1 cellular context compared by ENCODE assay signal in genomic region chrX:71181910-71182799, GRCh38.
A peak's percentile ranks its signal among the peaks of the same experiment; 100 is the strongest.
TF ChIP-seq lines count a peak whose summit lies in the region.

No MANE protein-coding gene starts in this region.

TF ChIP-seq in HepG2, 621 proteins besides CTCF, POLR2A, EP300 and RAD21 (continued from another document and continues in another):
- no peak for TF ChIP-seq ARHGAP35 (CRISPR knock-in tag; IDR thresholded peaks at IDR 0.05; ENCODE audit: borderline replicate concordance)
- no peak for TF ChIP-seq ZNF143 (CRISPR knock-in tag; IDR thresholded peaks at IDR 0.05)
- no peak for TF ChIP-seq ADNP (CRISPR knock-in tag; IDR thresholded peaks at IDR 0.05)
- no peak for TF ChIP-seq ZNF225 (CRISPR knock-in tag; IDR thresholded peaks at IDR 0.05)
- no peak for TF ChIP-seq ZNF841 (CRISPR knock-in tag; IDR thresholded peaks at IDR 0.05; ENCODE audit: borderline replicate concordance)
- TF ChIP-seq FLYWCH1 (CRISPR knock-in tag; IDR thresholded peaks at IDR 0.05), result no peak
- TF ChIP-seq BCL6 (CRISPR knock-in tag; IDR thresholded peaks at IDR 0.05), result no peak
- TF ChIP-seq, protein P1, sequence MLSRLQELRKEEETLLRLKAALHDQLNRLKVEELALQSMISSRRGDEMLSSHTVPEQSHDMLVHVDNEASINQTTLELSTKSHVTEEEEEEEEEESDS (CRISPR knock-in tag; IDR thresholded peaks at IDR 0.05; ENCODE audit: borderline replicate concordance), result no peak
- TF ChIP-seq ZNF775 (CRISPR knock-in tag; IDR thresholded peaks at IDR 0.05; ENCODE audit: borderline replicate concordance), result no peak
- no peak for TF ChIP-seq KDM1A (CRISPR knock-in tag; IDR thresholded peaks at IDR 0.05)
- TF ChIP-seq ZNF564 (CRISPR knock-in tag; IDR thresholded peaks at IDR 0.05), result no peak
- TF ChIP-seq CREB1 (IDR thresholded peaks at IDR 0.05), result peak; percentile 59
- TF ChIP-seq CREB1 (CRISPR knock-in tag; IDR thresholded peaks at IDR 0.05), result 0 out of 2 replicates have a peak, but pooled peaks have one; percentile 20
- 0 out of 2 replicates have a peak, but pooled peaks have one; percentile 35 for TF ChIP-seq MAFF (IDR thresholded peaks at IDR 0.05; ENCODE audit: low read depth, low read length)
- no peak for TF ChIP-seq ZNF484 (CRISPR knock-in tag; IDR thresholded peaks at IDR 0.05; ENCODE audit: borderline replicate concordance, low read depth)
- TF ChIP-seq ZNF296 (CRISPR knock-in tag; conservative IDR thresholded peaks at IDR 0.05), result no peak
- TF ChIP-seq TFDP2 (CRISPR knock-in tag; IDR thresholded peaks at IDR 0.05), result peak; percentile 87
- TF ChIP-seq ZNF550 (CRISPR knock-in tag; IDR thresholded peaks at IDR 0.05; ENCODE audit: borderline replicate concordance), result no peak
- no peak for TF ChIP-seq PHF20 (CRISPR knock-in tag; IDR thresholded peaks at IDR 0.05)
- TF ChIP-seq, protein P2, sequence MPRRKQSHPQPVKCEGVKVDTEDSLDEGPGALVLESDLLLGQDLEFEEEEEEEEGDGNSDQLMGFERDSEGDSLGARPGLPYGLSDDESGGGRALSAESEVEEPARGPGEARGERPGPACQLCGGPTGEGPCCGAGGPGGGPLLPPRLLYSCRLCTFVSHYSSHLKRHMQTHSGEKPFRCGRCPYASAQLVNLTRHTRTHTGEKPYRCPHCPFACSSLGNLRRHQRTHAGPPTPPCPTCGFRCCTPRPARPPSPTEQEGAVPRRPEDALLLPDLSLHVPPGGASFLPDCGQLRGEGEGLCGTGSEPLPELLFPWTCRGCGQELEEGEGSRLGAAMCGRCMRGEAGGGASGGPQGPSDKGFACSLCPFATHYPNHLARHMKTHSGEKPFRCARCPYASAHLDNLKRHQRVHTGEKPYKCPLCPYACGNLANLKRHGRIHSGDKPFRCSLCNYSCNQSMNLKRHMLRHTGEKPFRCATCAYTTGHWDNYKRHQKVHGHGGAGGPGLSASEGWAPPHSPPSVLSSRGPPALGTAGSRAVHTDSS (CRISPR knock-in tag; conservative IDR thresholded peaks at IDR 0.05), result no peak
- no peak for TF ChIP-seq ZNF451 (CRISPR knock-in tag; IDR thresholded peaks at IDR 0.05)
- TF ChIP-seq ZNF24 (IDR thresholded peaks at IDR 0.05), result no peak
- TF ChIP-seq, protein P3, sequence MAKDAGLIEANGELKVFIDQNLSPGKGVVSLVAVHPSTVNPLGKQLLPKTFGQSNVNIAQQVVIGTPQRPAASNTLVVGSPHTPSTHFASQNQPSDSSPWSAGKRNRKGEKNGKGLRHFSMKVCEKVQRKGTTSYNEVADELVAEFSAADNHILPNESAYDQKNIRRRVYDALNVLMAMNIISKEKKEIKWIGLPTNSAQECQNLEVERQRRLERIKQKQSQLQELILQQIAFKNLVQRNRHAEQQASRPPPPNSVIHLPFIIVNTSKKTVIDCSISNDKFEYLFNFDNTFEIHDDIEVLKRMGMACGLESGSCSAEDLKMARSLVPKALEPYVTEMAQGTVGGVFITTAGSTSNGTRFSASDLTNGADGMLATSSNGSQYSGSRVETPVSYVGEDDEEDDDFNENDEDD (CRISPR knock-in tag; IDR thresholded peaks at IDR 0.05; ENCODE audit: borderline replicate concordance), result peak; percentile 76
- no peak; the same call in 1 of the 2 replicates for TF ChIP-seq KDM5A (IDR thresholded peaks at IDR 0.05; ENCODE audit: borderline replicate concordance, low read length)
- TF ChIP-seq POLR2AphosphoS5 (IDR thresholded peaks at IDR 0.05; ENCODE audit: low read depth, low read length), result peak; percentile 68; the same call in 1 of the 2 replicates
- TF ChIP-seq, protein P4, sequence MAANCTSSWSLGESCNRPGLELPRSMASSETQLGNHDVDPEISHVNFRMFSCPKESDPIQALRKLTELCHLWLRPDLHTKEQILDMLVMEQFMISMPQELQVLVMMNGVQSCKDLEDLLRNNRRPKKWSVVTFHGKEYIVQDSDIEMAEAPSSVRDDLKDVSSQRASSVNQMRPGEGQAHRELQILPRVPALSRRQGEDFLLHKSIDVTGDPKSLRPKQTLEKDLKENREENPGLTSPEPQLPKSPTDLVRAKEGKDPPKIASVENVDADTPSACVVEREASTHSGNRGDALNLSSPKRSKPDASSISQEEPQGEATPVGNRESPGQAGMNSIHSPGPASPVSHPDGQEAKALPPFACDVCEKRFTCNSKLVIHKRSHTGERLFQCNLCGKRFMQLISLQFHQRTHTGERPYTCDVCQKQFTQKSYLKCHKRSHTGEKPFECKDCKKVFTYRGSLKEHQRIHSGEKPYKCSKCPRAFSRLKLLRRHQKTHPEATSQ (CRISPR knock-in tag; IDR thresholded peaks at IDR 0.05; ENCODE audit: borderline replicate concordance), result peak; percentile 17; the same call in 1 of the 2 replicates
- TF ChIP-seq PTBP1 (IDR thresholded peaks at IDR 0.05; ENCODE audit: low read depth, low read length, poor library complexity, severe bottlenecking), result no peak
- no peak for TF ChIP-seq ATF7-NPFF (CRISPR knock-in tag; IDR thresholded peaks at IDR 0.05; ENCODE audit: low read depth)
- TF ChIP-seq, protein P5, sequence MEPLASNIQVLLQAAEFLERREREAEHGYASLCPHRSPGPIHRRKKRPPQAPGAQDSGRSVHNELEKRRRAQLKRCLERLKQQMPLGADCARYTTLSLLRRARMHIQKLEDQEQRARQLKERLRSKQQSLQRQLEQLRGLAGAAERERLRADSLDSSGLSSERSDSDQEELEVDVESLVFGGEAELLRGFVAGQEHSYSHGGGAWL (CRISPR knock-in tag; IDR thresholded peaks at IDR 0.05), result no peak
- no peak for TF ChIP-seq DDIT3 (CRISPR knock-in tag; IDR thresholded peaks at IDR 0.05)
- no peak for TF ChIP-seq ETV6 (CRISPR knock-in tag; conservative IDR thresholded peaks at IDR 0.05)
- no peak for TF ChIP-seq ZFP37 (CRISPR knock-in tag; IDR thresholded peaks at IDR 0.05; ENCODE audit: borderline replicate concordance)
- TF ChIP-seq ZNF274 (CRISPR knock-in tag; IDR thresholded peaks at IDR 0.05), result no peak
- TF ChIP-seq, protein P6, sequence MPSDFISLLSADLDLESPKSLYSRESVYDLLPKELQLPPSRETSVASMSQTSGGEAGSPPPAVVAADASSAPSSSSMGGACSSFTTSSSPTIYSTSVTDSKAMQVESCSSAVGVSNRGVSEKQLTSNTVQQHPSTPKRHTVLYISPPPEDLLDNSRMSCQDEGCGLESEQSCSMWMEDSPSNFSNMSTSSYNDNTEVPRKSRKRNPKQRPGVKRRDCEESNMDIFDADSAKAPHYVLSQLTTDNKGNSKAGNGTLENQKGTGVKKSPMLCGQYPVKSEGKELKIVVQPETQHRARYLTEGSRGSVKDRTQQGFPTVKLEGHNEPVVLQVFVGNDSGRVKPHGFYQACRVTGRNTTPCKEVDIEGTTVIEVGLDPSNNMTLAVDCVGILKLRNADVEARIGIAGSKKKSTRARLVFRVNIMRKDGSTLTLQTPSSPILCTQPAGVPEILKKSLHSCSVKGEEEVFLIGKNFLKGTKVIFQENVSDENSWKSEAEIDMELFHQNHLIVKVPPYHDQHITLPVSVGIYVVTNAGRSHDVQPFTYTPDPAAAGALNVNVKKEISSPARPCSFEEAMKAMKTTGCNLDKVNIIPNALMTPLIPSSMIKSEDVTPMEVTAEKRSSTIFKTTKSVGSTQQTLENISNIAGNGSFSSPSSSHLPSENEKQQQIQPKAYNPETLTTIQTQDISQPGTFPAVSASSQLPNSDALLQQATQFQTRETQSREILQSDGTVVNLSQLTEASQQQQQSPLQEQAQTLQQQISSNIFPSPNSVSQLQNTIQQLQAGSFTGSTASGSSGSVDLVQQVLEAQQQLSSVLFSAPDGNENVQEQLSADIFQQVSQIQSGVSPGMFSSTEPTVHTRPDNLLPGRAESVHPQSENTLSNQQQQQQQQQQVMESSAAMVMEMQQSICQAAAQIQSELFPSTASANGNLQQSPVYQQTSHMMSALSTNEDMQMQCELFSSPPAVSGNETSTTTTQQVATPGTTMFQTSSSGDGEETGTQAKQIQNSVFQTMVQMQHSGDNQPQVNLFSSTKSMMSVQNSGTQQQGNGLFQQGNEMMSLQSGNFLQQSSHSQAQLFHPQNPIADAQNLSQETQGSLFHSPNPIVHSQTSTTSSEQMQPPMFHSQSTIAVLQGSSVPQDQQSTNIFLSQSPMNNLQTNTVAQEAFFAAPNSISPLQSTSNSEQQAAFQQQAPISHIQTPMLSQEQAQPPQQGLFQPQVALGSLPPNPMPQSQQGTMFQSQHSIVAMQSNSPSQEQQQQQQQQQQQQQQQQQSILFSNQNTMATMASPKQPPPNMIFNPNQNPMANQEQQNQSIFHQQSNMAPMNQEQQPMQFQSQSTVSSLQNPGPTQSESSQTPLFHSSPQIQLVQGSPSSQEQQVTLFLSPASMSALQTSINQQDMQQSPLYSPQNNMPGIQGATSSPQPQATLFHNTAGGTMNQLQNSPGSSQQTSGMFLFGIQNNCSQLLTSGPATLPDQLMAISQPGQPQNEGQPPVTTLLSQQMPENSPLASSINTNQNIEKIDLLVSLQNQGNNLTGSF (CRISPR knock-in tag; IDR thresholded peaks at IDR 0.05), result no peak
- TF ChIP-seq, protein P7, sequence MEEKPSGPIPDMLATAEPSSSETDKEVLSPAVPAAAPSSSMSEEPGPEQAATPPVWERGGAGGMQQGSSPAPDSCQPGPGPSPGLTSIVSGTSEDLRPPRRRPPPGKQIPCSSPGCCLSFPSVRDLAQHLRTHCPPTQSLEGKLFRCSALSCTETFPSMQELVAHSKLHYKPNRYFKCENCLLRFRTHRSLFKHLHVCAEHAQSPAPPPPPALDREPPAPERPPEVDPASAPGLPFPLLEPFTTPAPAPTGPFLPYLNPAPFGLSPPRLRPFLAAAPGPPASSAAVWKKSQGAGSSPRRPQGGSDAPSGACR (CRISPR knock-in tag; IDR thresholded peaks at IDR 0.05), result no peak
- no peak for TF ChIP-seq RXRB (CRISPR knock-in tag; IDR thresholded peaks at IDR 0.05; ENCODE audit: borderline replicate concordance)
- TF ChIP-seq HINFP (CRISPR knock-in tag; IDR thresholded peaks at IDR 0.05; ENCODE audit: low read depth), result no peak
- TF ChIP-seq DR1 (CRISPR knock-in tag; IDR thresholded peaks at IDR 0.05), result no peak
- no peak for TF ChIP-seq ARNT (IDR thresholded peaks at IDR 0.05)
- TF ChIP-seq HMG20B (CRISPR knock-in tag; conservative IDR thresholded peaks at IDR 0.05), result no peak
- no peak for TF ChIP-seq ZSCAN12 (CRISPR knock-in tag; IDR thresholded peaks at IDR 0.05)
- no peak for TF ChIP-seq SIN3B (IDR thresholded peaks at IDR 0.05; ENCODE audit: low read length)
- no peak for TF ChIP-seq ZNF567 (CRISPR knock-in tag; IDR thresholded peaks at IDR 0.05; ENCODE audit: borderline replicate concordance)
- no peak for TF ChIP-seq SMAD3 (CRISPR knock-in tag; IDR thresholded peaks at IDR 0.05)
- peak; percentile 66 for TF ChIP-seq ZNF263 (CRISPR knock-in tag; IDR thresholded peaks at IDR 0.05)
- TF ChIP-seq ZNF75D (CRISPR knock-in tag; IDR thresholded peaks at IDR 0.05; ENCODE audit: borderline replicate concordance), result no peak
- TF ChIP-seq, protein P8, sequence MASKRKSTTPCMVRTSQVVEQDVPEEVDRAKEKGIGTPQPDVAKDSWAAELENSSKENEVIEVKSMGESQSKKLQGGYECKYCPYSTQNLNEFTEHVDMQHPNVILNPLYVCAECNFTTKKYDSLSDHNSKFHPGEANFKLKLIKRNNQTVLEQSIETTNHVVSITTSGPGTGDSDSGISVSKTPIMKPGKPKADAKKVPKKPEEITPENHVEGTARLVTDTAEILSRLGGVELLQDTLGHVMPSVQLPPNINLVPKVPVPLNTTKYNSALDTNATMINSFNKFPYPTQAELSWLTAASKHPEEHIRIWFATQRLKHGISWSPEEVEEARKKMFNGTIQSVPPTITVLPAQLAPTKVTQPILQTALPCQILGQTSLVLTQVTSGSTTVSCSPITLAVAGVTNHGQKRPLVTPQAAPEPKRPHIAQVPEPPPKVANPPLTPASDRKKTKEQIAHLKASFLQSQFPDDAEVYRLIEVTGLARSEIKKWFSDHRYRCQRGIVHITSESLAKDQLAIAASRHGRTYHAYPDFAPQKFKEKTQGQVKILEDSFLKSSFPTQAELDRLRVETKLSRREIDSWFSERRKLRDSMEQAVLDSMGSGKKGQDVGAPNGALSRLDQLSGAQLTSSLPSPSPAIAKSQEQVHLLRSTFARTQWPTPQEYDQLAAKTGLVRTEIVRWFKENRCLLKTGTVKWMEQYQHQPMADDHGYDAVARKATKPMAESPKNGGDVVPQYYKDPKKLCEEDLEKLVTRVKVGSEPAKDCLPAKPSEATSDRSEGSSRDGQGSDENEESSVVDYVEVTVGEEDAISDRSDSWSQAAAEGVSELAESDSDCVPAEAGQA (IDR thresholded peaks at IDR 0.05; ENCODE audit: low read depth), result no peak
- TF ChIP-seq, protein P8 (CRISPR knock-in tag; IDR thresholded peaks at IDR 0.05; ENCODE audit: borderline replicate concordance), result no peak
- TF ChIP-seq NFATC3 (CRISPR knock-in tag; IDR thresholded peaks at IDR 0.05), result no peak
